8 cellular contexts compared by ENCODE assay signal in the genomic region with DNA sequence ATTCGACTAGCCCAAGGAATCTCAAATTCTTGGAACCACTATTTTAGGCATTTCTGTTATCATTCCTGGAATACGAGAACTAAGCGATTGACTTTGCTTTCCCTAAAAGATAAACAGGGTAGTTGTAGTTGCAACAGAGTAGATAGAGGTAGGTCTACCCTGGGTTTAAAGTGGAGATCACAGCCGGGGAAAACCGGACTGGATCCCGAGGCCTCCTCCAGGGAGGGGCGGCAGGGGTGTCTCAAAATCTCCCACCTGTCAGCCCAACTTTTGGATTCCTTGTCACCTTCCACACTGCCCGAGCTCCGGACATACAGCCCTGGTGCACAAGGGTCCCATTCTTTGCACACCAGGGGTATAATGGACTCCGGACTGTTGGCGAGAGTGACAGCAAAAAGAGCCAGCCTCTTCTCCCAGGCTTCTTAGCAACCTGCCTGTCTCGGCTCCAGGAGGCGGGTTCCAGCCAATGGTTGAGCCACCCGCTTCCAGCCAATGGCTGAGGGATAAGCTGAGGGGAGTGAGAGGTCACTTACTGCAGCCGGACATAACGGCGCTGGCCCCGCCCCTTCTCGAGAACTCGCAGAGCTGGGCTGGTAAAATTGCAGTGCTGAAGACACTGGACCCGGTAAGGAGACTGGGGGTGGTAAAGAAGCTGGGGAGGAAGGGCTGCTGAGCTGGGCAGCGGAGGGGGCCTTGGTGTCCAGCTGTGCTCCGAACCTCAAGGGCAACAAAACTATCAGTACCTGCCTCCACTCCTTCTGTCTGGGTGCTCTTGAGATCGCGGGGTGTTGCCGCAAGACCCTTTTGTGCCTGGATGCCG. TPM values are rescaled to one million over a fixed set of nuclear protein-coding genes. Genes with fewer than 3 reads are reported as not detected.
A peak's percentile ranks its signal among the peaks of the same experiment; 100 is the strongest.
DNase-seq lines count a peak whose midpoint lies in the region; TF ChIP-seq lines count a peak whose summit lies in the region.

A gene (plus strand): TSS at position 562 of the 820 bp plus-strand sequence. CDS start 4,946 bp downstream, outside the sequence.

- H3K27ac ChIP-seq in Karpas-422 (ENCODE audit: low read length) (no peak within 1 kb of the TSS), Peyer's patch (peak within 1 kb of the TSS; percentile 55 to 84 (median 72)), iPS DF 6.9 (ENCODE audit: low read length) (no peak within 1 kb of the TSS), rectal smooth muscle tissue (ENCODE audit: low read depth, low read length) (peak within 1 kb of the TSS; percentile 71)

- WGBS in iPS DF 6.9 (ENCODE audit: insufficient coverage, insufficient read length) = no CpG with 5 or more reads among the region's 27 CpGs

- H3K9ac ChIP-seq in Karpas-422 (ENCODE audit: low read length) = no peak within 1 kb of the TSS
- H3K9ac ChIP-seq in rectal smooth muscle tissue (ENCODE audit: low read length) = peak within 1 kb of the TSS; percentile 19

- TF ChIP-seq CTCF in Peyer's patch (IDR thresholded peaks at IDR 0.05) = no peak

- H4K20me1 ChIP-seq in Karpas-422 (ENCODE audit: insufficient read depth, low read depth, low read length) = no peaks in the 10 kb centered on the region

- no peaks in the 10 kb centered on the region for H3K4me1 ChIP-seq in Karpas-422 (ENCODE audit: low read length)
- H3K4me1 ChIP-seq in Peyer's patch = peaks cover 0 to 32% (median 0%) of the 10 kb centered on the region in 4 donors
- no peaks in the 10 kb centered on the region for H3K4me1 ChIP-seq in iPS DF 6.9 (ENCODE audit: control insufficient read depth, insufficient read depth, low read length)
- no peaks in the 10 kb centered on the region for H3K4me1 ChIP-seq in rectal smooth muscle tissue (ENCODE audit: control insufficient read depth, insufficient read depth, low read length)

- no peaks in the 10 kb centered on the region for H3K9me3 ChIP-seq in Karpas-422 (ENCODE audit: low read length)
- no peaks in the 10 kb centered on the region for H3K9me3 ChIP-seq in Peyer's patch
- H3K9me3 ChIP-seq in iPS DF 6.9 (ENCODE audit: control insufficient read depth, insufficient read depth, low read length) = no peaks in the 10 kb centered on the region

- H2AFZ ChIP-seq in Karpas-422 (ENCODE audit: low read length) = no peak within 1 kb of the TSS

- DNase-seq in activated CD8-positive, alpha-beta memory T cell treated with anti-CD3 and anti-CD28 coated beads for 24 hours = peak; percentile 70
- no peak for DNase-seq in activated CD8-positive, alpha-beta memory T cell treated with anti-CD3 and anti-CD28 coated beads, Interleukin-2, amount 50 U/mL, for 4 hours
- peak; percentile 95 for DNase-seq in H4 (ENCODE audit: low spot score)
- no peak for DNase-seq in Karpas-422
- peak; percentile 82 to 97 (median 95) for DNase-seq in Peyer's patch
- peak; percentile 99 for DNase-seq in T47D (ENCODE audit: low read depth in 1 of 2, low spot score in 1 of 2)
- peak; percentile 91 for DNase-seq in iPS DF 6.9 (ENCODE audit: low read depth, low spot score)

- H3K9me2 ChIP-seq in Karpas-422 (replicated peaks; ENCODE audit: insufficient read depth, low read length) = no peaks in the 10 kb centered on the region

- no peaks in the 10 kb centered on the region for H3K79me2 ChIP-seq in Karpas-422 (ENCODE audit: low read length)

- H3K4me2 ChIP-seq in Karpas-422 (ENCODE audit: low read depth, low read length, poor library complexity, severe bottlenecking) = no peak within 1 kb of the TSS

- H3K27me3 ChIP-seq in Karpas-422 (ENCODE audit: low read length) (no peaks in the 10 kb centered on the region), Peyer's patch (no peaks in the 10 kb centered on the region), iPS DF 6.9 (ENCODE audit: control insufficient read depth, insufficient read depth, low read length) (no peaks in the 10 kb centered on the region), rectal smooth muscle tissue (ENCODE audit: control insufficient read depth, insufficient read depth, low read length) (no peaks in the 10 kb centered on the region)

- H3K36me3 ChIP-seq in Karpas-422 (ENCODE audit: insufficient read depth, low read length) (no peaks in the 10 kb centered on the region), Peyer's patch (peaks cover 0 to 22% (median 0%) of the 10 kb centered on the region in 3 donors), iPS DF 6.9 (ENCODE audit: control insufficient read depth, insufficient read depth, low read length) (peaks cover 7% of the 10 kb centered on the region), rectal smooth muscle tissue (ENCODE audit: control insufficient read depth, insufficient read depth, low read length) (peaks cover 21% of the 10 kb centered on the region)

- H3K4me3 ChIP-seq in Karpas-422 (ENCODE audit: low read length) (no peak within 1 kb of the TSS), Peyer's patch (peak within 1 kb of the TSS; percentile 26 to 75 (median 58)), iPS DF 6.9 (ENCODE audit: low read length) (peak within 1 kb of the TSS; percentile 82), rectal smooth muscle tissue (ENCODE audit: low read length) (peak within 1 kb of the TSS; percentile 79)

- in situ Hi-C loops in T47D (cut with HindIII; ENCODE audit: low pct_unique_long_range_greater_than_20kb, low sequenced_read_pairs) = no loop called here

- TF ChIP-seq POLR2A in Peyer's patch (IDR thresholded peaks at IDR 0.05) = peak; percentile 67 to 73

RNA-seq across cellular contexts. Expression of the gene that starts here (rescaled TPM):
- total RNA-seq in H4 (2014; rRNA removed; shearing (Covaris generic)) = 16.7 and 25.9 TPM in 2 replicates
- total RNA-seq in Karpas-422 (2014; rRNA removed; shearing (Covaris generic); ENCODE audit: low replicate concordance) = 3.1 and 11.0 TPM in 2 replicates
- total RNA-seq in Peyer's patch = 10 to 100 TPM; 16.5 to 38.9 (median 27.0) TPM

Comparison
In these comparisons a context has a peak if more than half of its experiments do, and no peak if none do; other contexts are left out.
1. DNase-seq: peak in activated CD8-positive, alpha-beta memory T cell treated with anti-CD3 and anti-CD28 coated beads for 24 hours (single experiment), H4 (single experiment), Peyer's patch (3 of 3), T47D (2 of 2) and iPS DF 6.9 (single experiment); none in activated CD8-positive, alpha-beta memory T cell treated with anti-CD3 and anti-CD28 coated beads, Interleukin-2, amount 50 U/mL, for 4 hours (single experiment) and Karpas-422 (single experiment).
2. H3K27ac ChIP-seq: peak in Peyer's patch (4 of 4) and rectal smooth muscle tissue (single experiment); none in Karpas-422 (single experiment) and iPS DF 6.9 (single experiment).